1 cellular context compared by ENCODE assay signal in the genomic region with DNA sequence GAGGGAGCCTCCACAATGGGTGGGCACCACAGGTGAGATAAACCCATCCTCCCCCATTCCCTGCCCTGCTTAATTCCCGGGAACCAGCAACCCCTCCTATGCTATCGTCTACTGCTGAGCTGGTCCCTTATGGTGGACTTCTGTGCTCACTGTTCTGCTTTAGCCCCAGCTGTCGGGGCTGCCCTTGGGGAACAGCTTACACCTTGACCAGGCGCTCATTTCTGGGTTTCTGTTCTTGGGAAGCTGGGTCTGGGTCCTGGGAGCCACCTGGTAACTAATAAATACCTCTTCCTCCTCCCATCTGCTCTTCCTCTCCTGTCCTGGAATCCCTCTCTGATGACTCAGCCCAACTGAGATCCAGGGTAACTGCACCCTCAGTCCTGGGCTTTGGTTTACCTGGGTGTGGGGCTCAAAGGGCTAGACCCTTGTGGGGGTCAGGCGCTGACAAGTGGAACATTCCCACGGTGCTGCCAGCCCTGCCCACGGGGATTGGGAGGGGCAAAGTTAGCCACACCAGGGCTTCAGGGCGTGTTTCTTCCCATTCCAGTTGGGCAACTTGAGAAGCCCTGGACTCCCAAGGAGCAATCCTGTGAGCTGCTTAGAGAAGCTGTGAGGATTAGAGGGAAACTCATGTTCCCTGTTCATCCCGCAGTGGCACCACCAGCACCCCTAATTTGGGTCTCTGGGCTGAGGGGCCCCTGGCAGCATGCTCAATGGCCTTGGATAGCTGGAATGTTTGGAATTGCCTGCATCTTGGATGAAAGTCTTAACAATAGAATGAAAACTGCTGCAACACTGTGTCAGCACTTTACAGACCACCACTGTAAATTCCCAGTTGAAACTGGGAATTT.
TF ChIP-seq lines count a peak whose summit lies in the region.

No MANE protein-coding gene starts in this region.

TF ChIP-seq in GM12878, 131 proteins besides CTCF, POLR2A, EP300 and RAD21:
- TF ChIP-seq, protein P1, sequence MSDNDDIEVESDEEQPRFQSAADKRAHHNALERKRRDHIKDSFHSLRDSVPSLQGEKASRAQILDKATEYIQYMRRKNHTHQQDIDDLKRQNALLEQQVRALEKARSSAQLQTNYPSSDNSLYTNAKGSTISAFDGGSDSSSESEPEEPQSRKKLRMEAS (IDR thresholded peaks at IDR 0.05; ENCODE audit: low read depth, low read length): no peak
- TF ChIP-seq BRCA1 (IDR thresholded peaks at IDR 0.05; ENCODE audit: low read depth, low read length) (no peak), ZNF24 (IDR thresholded peaks at IDR 0.05) (no peak), BHLHE40 (IDR thresholded peaks at IDR 0.05; ENCODE audit: borderline replicate concordance in 1 of 2, low read depth in 2 of 2, low read length in 1 of 2) (no peak), LARP7 (IDR thresholded peaks at IDR 0.05) (no peak), CBX5 (IDR thresholded peaks at IDR 0.05; ENCODE audit: low read depth) (no peak), NFYA (IDR thresholded peaks at IDR 0.05; ENCODE audit: borderline replicate concordance, low read depth, low read length) (no peak), SMAD1 (IDR thresholded peaks at IDR 0.05; ENCODE audit: low read depth, partially characterized antibody) (no peak), MEF2B (IDR thresholded peaks at IDR 0.05; ENCODE audit: partially characterized antibody, poor library complexity, severe bottlenecking) (no peak), RBBP5 (conservative IDR thresholded peaks at IDR 0.05) (no peak), EED (IDR thresholded peaks at IDR 0.05; ENCODE audit: low read depth) (no peak)
- TF ChIP-seq, protein P2, sequence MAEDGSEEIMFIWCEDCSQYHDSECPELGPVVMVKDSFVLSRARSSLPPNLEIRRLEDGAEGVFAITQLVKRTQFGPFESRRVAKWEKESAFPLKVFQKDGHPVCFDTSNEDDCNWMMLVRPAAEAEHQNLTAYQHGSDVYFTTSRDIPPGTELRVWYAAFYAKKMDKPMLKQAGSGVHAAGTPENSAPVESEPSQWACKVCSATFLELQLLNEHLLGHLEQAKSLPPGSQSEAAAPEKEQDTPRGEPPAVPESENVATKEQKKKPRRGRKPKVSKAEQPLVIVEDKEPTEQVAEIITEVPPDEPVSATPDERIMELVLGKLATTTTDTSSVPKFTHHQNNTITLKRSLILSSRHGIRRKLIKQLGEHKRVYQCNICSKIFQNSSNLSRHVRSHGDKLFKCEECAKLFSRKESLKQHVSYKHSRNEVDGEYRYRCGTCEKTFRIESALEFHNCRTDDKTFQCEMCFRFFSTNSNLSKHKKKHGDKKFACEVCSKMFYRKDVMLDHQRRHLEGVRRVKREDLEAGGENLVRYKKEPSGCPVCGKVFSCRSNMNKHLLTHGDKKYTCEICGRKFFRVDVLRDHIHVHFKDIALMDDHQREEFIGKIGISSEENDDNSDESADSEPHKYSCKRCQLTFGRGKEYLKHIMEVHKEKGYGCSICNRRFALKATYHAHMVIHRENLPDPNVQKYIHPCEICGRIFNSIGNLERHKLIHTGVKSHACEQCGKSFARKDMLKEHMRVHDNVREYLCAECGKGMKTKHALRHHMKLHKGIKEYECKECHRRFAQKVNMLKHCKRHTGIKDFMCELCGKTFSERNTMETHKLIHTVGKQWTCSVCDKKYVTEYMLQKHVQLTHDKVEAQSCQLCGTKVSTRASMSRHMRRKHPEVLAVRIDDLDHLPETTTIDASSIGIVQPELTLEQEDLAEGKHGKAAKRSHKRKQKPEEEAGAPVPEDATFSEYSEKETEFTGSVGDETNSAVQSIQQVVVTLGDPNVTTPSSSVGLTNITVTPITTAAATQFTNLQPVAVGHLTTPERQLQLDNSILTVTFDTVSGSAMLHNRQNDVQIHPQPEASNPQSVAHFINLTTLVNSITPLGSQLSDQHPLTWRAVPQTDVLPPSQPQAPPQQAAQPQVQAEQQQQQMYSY (CRISPR knock-in tag; IDR thresholded peaks at IDR 0.05): no peak
- TF ChIP-seq, protein P3, sequence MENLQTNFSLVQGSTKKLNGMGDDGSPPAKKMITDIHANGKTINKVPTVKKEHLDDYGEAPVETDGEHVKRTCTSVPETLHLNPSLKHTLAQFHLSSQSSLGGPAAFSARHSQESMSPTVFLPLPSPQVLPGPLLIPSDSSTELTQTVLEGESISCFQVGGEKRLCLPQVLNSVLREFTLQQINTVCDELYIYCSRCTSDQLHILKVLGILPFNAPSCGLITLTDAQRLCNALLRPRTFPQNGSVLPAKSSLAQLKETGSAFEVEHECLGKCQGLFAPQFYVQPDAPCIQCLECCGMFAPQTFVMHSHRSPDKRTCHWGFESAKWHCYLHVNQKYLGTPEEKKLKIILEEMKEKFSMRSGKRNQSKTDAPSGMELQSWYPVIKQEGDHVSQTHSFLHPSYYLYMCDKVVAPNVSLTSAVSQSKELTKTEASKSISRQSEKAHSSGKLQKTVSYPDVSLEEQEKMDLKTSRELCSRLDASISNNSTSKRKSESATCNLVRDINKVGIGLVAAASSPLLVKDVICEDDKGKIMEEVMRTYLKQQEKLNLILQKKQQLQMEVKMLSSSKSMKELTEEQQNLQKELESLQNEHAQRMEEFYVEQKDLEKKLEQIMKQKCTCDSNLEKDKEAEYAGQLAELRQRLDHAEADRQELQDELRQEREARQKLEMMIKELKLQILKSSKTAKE (IDR thresholded peaks at IDR 0.05; ENCODE audit: low read depth, poor library complexity, severe bottlenecking): no peak
- TF ChIP-seq, protein P4, sequence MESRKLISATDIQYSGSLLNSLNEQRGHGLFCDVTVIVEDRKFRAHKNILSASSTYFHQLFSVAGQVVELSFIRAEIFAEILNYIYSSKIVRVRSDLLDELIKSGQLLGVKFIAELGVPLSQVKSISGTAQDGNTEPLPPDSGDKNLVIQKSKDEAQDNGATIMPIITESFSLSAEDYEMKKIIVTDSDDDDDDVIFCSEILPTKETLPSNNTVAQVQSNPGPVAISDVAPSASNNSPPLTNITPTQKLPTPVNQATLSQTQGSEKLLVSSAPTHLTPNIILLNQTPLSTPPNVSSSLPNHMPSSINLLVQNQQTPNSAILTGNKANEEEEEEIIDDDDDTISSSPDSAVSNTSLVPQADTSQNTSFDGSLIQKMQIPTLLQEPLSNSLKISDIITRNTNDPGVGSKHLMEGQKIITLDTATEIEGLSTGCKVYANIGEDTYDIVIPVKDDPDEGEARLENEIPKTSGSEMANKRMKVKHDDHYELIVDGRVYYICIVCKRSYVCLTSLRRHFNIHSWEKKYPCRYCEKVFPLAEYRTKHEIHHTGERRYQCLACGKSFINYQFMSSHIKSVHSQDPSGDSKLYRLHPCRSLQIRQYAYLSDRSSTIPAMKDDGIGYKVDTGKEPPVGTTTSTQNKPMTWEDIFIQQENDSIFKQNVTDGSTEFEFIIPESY (IDR thresholded peaks at IDR 0.05): no peak
- TF ChIP-seq, protein P5, sequence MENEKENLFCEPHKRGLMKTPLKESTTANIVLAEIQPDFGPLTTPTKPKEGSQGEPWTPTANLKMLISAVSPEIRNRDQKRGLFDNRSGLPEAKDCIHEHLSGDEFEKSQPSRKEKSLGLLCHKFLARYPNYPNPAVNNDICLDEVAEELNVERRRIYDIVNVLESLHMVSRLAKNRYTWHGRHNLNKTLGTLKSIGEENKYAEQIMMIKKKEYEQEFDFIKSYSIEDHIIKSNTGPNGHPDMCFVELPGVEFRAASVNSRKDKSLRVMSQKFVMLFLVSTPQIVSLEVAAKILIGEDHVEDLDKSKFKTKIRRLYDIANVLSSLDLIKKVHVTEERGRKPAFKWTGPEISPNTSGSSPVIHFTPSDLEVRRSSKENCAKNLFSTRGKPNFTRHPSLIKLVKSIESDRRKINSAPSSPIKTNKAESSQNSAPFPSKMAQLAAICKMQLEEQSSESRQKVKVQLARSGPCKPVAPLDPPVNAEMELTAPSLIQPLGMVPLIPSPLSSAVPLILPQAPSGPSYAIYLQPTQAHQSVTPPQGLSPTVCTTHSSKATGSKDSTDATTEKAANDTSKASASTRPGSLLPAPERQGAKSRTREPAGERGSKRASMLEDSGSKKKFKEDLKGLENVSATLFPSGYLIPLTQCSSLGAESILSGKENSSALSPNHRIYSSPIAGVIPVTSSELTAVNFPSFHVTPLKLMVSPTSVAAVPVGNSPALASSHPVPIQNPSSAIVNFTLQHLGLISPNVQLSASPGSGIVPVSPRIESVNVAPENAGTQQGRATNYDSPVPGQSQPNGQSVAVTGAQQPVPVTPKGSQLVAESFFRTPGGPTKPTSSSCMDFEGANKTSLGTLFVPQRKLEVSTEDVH (IDR thresholded peaks at IDR 0.05; ENCODE audit: low read depth, partially characterized antibody): no peak
- TF ChIP-seq, protein P6, sequence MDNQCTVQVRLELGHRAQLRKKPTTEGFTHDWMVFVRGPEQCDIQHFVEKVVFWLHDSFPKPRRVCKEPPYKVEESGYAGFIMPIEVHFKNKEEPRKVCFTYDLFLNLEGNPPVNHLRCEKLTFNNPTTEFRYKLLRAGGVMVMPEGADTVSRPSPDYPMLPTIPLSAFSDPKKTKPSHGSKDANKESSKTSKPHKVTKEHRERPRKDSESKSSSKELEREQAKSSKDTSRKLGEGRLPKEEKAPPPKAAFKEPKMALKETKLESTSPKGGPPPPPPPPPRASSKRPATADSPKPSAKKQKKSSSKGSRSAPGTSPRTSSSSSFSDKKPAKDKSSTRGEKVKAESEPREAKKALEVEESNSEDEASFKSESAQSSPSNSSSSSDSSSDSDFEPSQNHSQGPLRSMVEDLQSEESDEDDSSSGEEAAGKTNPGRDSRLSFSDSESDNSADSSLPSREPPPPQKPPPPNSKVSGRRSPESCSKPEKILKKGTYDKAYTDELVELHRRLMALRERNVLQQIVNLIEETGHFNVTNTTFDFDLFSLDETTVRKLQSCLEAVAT (IDR thresholded peaks at IDR 0.05): no peak
- TF ChIP-seq, protein P7, sequence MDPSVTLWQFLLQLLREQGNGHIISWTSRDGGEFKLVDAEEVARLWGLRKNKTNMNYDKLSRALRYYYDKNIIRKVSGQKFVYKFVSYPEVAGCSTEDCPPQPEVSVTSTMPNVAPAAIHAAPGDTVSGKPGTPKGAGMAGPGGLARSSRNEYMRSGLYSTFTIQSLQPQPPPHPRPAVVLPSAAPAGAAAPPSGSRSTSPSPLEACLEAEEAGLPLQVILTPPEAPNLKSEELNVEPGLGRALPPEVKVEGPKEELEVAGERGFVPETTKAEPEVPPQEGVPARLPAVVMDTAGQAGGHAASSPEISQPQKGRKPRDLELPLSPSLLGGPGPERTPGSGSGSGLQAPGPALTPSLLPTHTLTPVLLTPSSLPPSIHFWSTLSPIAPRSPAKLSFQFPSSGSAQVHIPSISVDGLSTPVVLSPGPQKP (IDR thresholded peaks at IDR 0.05; ENCODE audit: low read depth, low read length): no peak
- TF ChIP-seq, protein P8, sequence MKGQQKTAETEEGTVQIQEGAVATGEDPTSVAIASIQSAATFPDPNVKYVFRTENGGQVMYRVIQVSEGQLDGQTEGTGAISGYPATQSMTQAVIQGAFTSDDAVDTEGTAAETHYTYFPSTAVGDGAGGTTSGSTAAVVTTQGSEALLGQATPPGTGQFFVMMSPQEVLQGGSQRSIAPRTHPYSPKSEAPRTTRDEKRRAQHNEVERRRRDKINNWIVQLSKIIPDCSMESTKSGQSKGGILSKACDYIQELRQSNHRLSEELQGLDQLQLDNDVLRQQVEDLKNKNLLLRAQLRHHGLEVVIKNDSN (IDR thresholded peaks at IDR 0.05; ENCODE audit: borderline replicate concordance, extremely low read length, insufficient read depth, low read depth, low read length): no peak
